24 cellular contexts compared by ENCODE assay signal in genomic region chr2:228957075-228957474, GRCh38.
"Had no signal": no experiment of that assay in that cellular context is flagged by ENCODE, and none has a peak within 500 bp of the region (broad histone marks: within the 10 kb centered on the region; RNA-seq: fewer than 3 reads in every experiment).

No MANE protein-coding gene starts in this region.

- H3K4me2 ChIP-seq: SK-N-SH had no signal

- H3K27me3 ChIP-seq: MG63 had no signal

- H3K36me3 ChIP-seq: MG63 had no signal

- H3K27ac Mint-ChIP-seq: T-cell had no signal

- H3K36me3 Mint-ChIP-seq: T-cell had no signal

- H3K4me3 ChIP-seq: MG63 had no signal

- H3K9ac ChIP-seq: SK-N-SH had no signal

- H3K4me1 Mint-ChIP-seq: T-cell had no signal

- H3K9me3 ChIP-seq: MG63, SK-N-SH had no signal

- H3K4me3 Mint-ChIP-seq: T-cell had no signal

- DNase-seq: IMR-90; Karpas-422; KG1; MG63; NCI-H1092; NCI-H1105 treated with DMSO at 0.1 percent for 48 hours; NCI-H1417 treated with DMSO at 0.1 percent for 48 hours; NCI-H146; NCI-H1694 treated with DMSO at 0.1 percent for 48 hours; NCI-H1930; NCI-H2081; NCI-H2107; NCI-H2227 treated with DMSO at 0.1 percent for 48 hours; NCI-H524; NCI-H526 treated with DMSO at 0.1 percent for 48 hours; NCI-H774; NK-92 treated with Interleukin-12 subunit alpha and Interleukin-12 subunit beta, amount 100 ng/mL, for 24 hours; PC-3; SHP77; SK-N-SH; SW 1271; T-cell had no signal

- H3K27me3 Mint-ChIP-seq: T-cell had no signal

- ATAC-seq: HepG2, Panc1, PC-3, T-cell had no signal
